Comparison of ENCODE assay signal across 8 cellular contexts in the genomic region with DNA sequence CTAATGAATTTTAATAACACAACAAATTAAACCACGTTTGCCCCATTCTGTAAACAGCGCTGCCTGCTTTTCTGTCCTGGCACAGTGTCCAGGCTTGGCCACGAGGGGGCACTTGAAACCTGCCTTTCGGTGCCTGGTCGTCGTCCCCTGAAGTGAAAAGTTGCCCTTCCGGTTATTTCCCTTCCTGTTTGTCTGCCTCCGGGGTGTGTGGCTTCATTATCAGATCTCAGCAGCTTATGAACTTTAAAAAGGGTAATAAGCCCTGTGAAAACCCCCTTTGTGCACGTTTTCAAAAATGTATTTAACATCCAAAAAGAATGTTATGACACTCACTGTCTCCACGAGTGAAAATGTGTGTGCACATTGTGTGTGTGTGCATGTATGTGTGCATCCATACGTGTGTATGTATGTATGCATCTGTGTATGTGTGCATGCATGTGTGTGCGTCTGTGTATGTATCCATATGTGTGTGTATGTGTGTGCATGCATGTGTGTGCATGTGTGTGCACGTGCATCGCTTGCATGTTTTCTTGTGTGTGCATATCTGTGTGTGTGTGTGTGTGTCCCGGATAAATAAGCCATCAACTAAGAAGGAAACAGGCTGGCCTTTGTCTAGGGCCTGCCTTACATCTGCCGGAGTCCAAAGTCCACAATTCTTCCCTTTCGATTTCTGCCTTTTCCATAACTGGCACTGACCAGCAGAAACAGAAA.
DNase-seq lines count a peak whose midpoint lies in the region; ATAC-seq, FAIRE-seq and TF ChIP-seq lines count a peak whose summit lies in the region.

No MANE protein-coding gene starts in this region.

- peak; percentile 52 to 91 (median 71) for DNase-seq in CD8-positive, alpha-beta T cell
- DNase-seq in NOMO-1 treated with DMSO at 0.1 percent for 48 hours (lab: John Stamatoyannopoulos, UW; ENCODE audit: unreplicated experiment) (peak; percentile 79), endothelial cell of umbilical vein (ENCODE audit: low read depth, low spot score) (peak; percentile 44), mucosa of gallbladder (ENCODE audit: low spot score) (peak; percentile 88)
- DNase-seq in activated CD8-positive, alpha-beta memory T cell treated with anti-CD3 and anti-CD28 coated beads, Interleukin-2, amount 50 U/mL, for 1 hour (ENCODE audit: extremely low read depth): peak; percentile 42
- DNase-seq in stimulated activated CD8-positive, alpha-beta memory T cell treated with anti-CD3 and anti-CD28 coated beads, Interleukin-2, amount 100 ng/mL, for 48 hours (ENCODE audit: low read depth in 2 of 2): peak; percentile 65 to 66

- no peak for TF ChIP-seq POLR2A in endothelial cell of umbilical vein (IDR thresholded peaks at IDR 0.05; ENCODE audit: low read depth, low read length)

- no peaks in the 10 kb centered on the region for H3K9me3 ChIP-seq in CD8-positive, alpha-beta T cell (ENCODE audit: low read length)
- H3K9me3 ChIP-seq in endothelial cell of umbilical vein (replicated peaks; ENCODE audit: control insufficient read depth, insufficient read depth, low read length): no peaks in the 10 kb centered on the region

- peaks cover 3% of the 10 kb centered on the region for H3K9me3 Mint-ChIP-seq in CD8-positive, alpha-beta T cell

- H3K9ac ChIP-seq in endothelial cell of umbilical vein (replicated peaks; ENCODE audit: extremely low read depth, insufficient read depth, low read length): no peak overlapping the region

- no TSS peak for BruUV-seq in endothelial cell of umbilical vein (replicated peaks; lab: Mats Ljungman, UMichigan)

- peaks cover 7% of the 10 kb centered on the region for H3K4me1 ChIP-seq in CD8-positive, alpha-beta T cell (ENCODE audit: insufficient read depth, low read length)
- no peaks in the 10 kb centered on the region for H3K4me1 ChIP-seq in endothelial cell of umbilical vein (ENCODE audit: control insufficient read depth, extremely low read depth, insufficient read depth, low read length)

- H3K9me1 ChIP-seq in endothelial cell of umbilical vein (replicated peaks; ENCODE audit: control insufficient read depth, extremely low read depth, insufficient read depth, low read length): no peaks in the 10 kb centered on the region

- dilution Hi-C loops in endothelial cell of umbilical vein (cut with MboI; ENCODE audit: extremely low pct_ligation_motif_present, low sequenced_read_pairs): no loop called here

- no peak overlapping the region for H3K27ac ChIP-seq in CD8-positive, alpha-beta T cell (ENCODE audit: low read depth, low read length)
- no peak overlapping the region for H3K27ac ChIP-seq in endothelial cell of umbilical vein (ENCODE audit: insufficient read depth, low read depth, low read length)

- FAIRE-seq in endothelial cell of umbilical vein (lab: Jason Lieb, UNC): peak; percentile 81

- no peaks in the 10 kb centered on the region for H3K36me3 ChIP-seq in CD8-positive, alpha-beta T cell (ENCODE audit: insufficient read depth, low read length)
- H3K36me3 ChIP-seq in endothelial cell of umbilical vein (ENCODE audit: control insufficient read depth in 2 of 2, extremely low read depth in 1 of 2, insufficient read depth in 2 of 2, low read length in 2 of 2): no peaks in the 10 kb centered on the region

- peaks cover 17% of the 10 kb centered on the region for H3K4me1 Mint-ChIP-seq in CD8-positive, alpha-beta T cell (ENCODE audit: low read depth)

- POLR2A ChIA-PET in CD8-positive, alpha-beta T cell (lab: Charles Lee): interaction anchor here (0.6 to 0.7 kb wide), 2 partner anchors 29 to 423 kb away, joined by 3 read pairs; no protein-coding TSS in a partner anchor
- POLR2A ChIA-PET in endothelial cell of umbilical vein (lab: Charles Lee): no interaction called here

- H3K4me2 ChIP-seq in endothelial cell of umbilical vein (ENCODE audit: insufficient read depth, low read length): no peak overlapping the region

- H3K79me2 ChIP-seq in endothelial cell of umbilical vein (ENCODE audit: control insufficient read depth, insufficient read depth, low read length): no peaks in the 10 kb centered on the region

- H3K36me3 Mint-ChIP-seq in CD8-positive, alpha-beta T cell: no peaks in the 10 kb centered on the region

- peak; percentile 81 for TF ChIP-seq CTCF in CD8-positive, alpha-beta T cell (IDR thresholded peaks at IDR 0.05)
- peak; percentile 88 for TF ChIP-seq CTCF in endothelial cell of umbilical vein (IDR thresholded peaks at IDR 0.05; ENCODE audit: extremely low read depth in 1 of 2, insufficient read depth in 1 of 2, low read depth in 1 of 2, low read length in 2 of 2)

- intact Hi-C loops in CD8-positive, alpha-beta T cell (cut with DNase I, micrococcal nuclease): loop anchor here (1.0 to 10.0 kb wide), 8 partner anchors 760 to 1634 kb away; partner anchors contain the start of genes C6orf120 (in 1 of the 2), DYNLT2 (in 1 of the 2), ERMARD (in 1 of the 2) and WDR27 (in 1 of the 2)
- intact Hi-C loops in endothelial cell of umbilical vein (cut with micrococcal nuclease): loop anchor here (1.0 to 2.0 kb wide), 4 partner anchors 806 to 1634 kb away; no protein-coding TSS in a partner anchor

- peak overlapping the region; percentile 8 for H3K4me3 ChIP-seq in CD8-positive, alpha-beta T cell (ENCODE audit: low read depth, low read length)
- no peak overlapping the region for H3K4me3 ChIP-seq in endothelial cell of umbilical vein (replicated peaks in 1 of 3; ENCODE audit: insufficient read depth in 1 of 3, low read depth in 1 of 3, low read length in 3 of 3)

- CTCF ChIA-PET in CD8-positive, alpha-beta T cell (lab: Charles Lee): interaction anchor here (0.6 to 1.5 kb wide), 6 partner anchors 8 to 1635 kb away, joined by 3 to 9 read pairs (median 3); no protein-coding TSS in a partner anchor
- CTCF ChIA-PET in endothelial cell of umbilical vein (lab: Charles Lee): interaction anchor here (1.1 kb wide), 1 partner anchor 1618 kb away, joined by 3 read pairs; no protein-coding TSS in a partner anchor

- H3K27me3 ChIP-seq in CD8-positive, alpha-beta T cell (ENCODE audit: insufficient read depth, low read length): no peaks in the 10 kb centered on the region
- H3K27me3 ChIP-seq in endothelial cell of umbilical vein (ENCODE audit: control insufficient read depth in 2 of 2, insufficient read depth in 2 of 2, low read length in 2 of 2): no peaks in the 10 kb centered on the region

- H3K4me3 Mint-ChIP-seq in CD8-positive, alpha-beta T cell: peak overlapping the region; percentile 57

- no peaks in the 10 kb centered on the region for H4K20me1 ChIP-seq in endothelial cell of umbilical vein (replicated peaks; ENCODE audit: control insufficient read depth, extremely low read depth, insufficient read depth, low read length)

- H3K27ac Mint-ChIP-seq in CD8-positive, alpha-beta T cell: peak overlapping the region; percentile 69

- H2AFZ ChIP-seq in endothelial cell of umbilical vein (ENCODE audit: low read depth, low read length): no peak overlapping the region

- H3K27me3 Mint-ChIP-seq in CD8-positive, alpha-beta T cell (ENCODE audit: low read depth): peaks cover 4% of the 10 kb centered on the region

- ATAC-seq in CD8-positive, alpha-beta T cell: peak; percentile 98
- ATAC-seq in GM19438 (IDR thresholded peaks at IDR 0.05; ENCODE audit: low read depth, unreplicated experiment) (peak; percentile 95), HG03558 (IDR thresholded peaks at IDR 0.05; ENCODE audit: extremely low read depth, unreplicated experiment) (peak; percentile 75)

TF ChIP-seq in endothelial cell of umbilical vein, 7 proteins besides CTCF, POLR2A, EP300 and RAD21:
- TF ChIP-seq JUN (IDR thresholded peaks at IDR 0.05; ENCODE audit: borderline replicate concordance, insufficient read depth, insufficient read length, low read depth) (no peak), MAX (IDR thresholded peaks at IDR 0.05; ENCODE audit: insufficient read depth, insufficient read length) (no peak), GATA2 (IDR thresholded peaks at IDR 0.05; ENCODE audit: insufficient read depth, insufficient read length, low read depth, low read length) (peak; percentile 23)
